In genomic region chr1:101207891-101208290, GRCh38 we compare ENCODE assay signal across 2 cellular contexts.
TF ChIP-seq lines count a peak whose summit lies in the region.

No MANE protein-coding gene starts in this region.

TF ChIP-seq in SK-N-SH, 30 proteins besides CTCF, POLR2A, EP300 and RAD21 (continued from another document):
- TF ChIP-seq, protein P1, sequence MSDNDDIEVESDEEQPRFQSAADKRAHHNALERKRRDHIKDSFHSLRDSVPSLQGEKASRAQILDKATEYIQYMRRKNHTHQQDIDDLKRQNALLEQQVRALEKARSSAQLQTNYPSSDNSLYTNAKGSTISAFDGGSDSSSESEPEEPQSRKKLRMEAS (IDR thresholded peaks at IDR 0.05; ENCODE audit: low read depth): no peak

TF ChIP-seq in SK-N-SH treated with all-trans-retinoic acid at 6 μM for 48 hours, 23 proteins besides CTCF, POLR2A, EP300 and RAD21 (continued from another document):
- TF ChIP-seq, protein P2, sequence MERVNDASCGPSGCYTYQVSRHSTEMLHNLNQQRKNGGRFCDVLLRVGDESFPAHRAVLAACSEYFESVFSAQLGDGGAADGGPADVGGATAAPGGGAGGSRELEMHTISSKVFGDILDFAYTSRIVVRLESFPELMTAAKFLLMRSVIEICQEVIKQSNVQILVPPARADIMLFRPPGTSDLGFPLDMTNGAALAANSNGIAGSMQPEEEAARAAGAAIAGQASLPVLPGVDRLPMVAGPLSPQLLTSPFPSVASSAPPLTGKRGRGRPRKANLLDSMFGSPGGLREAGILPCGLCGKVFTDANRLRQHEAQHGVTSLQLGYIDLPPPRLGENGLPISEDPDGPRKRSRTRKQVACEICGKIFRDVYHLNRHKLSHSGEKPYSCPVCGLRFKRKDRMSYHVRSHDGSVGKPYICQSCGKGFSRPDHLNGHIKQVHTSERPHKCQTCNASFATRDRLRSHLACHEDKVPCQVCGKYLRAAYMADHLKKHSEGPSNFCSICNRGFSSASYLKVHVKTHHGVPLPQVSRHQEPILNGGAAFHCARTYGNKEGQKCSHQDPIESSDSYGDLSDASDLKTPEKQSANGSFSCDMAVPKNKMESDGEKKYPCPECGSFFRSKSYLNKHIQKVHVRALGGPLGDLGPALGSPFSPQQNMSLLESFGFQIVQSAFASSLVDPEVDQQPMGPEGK (CRISPR knock-in tag; IDR thresholded peaks at IDR 0.05; ENCODE audit: borderline replicate concordance): no peak
- TF ChIP-seq POU6F1 (CRISPR knock-in tag; IDR thresholded peaks at IDR 0.05; ENCODE audit: borderline replicate concordance, low read depth): no peak
